7 cellular contexts compared by ENCODE assay signal in genomic region chr9:4793412-4794005, GRCh38. TPM values are rescaled to one million over a fixed set of nuclear protein-coding genes. Genes with fewer than 3 reads are reported as not detected.
DNase-seq lines count a peak whose midpoint lies in the region; ATAC-seq, FAIRE-seq and TF ChIP-seq lines count a peak whose summit lies in the region.

No MANE protein-coding gene starts in this region.

- H3K9ac ChIP-seq in OCI-LY1 (ENCODE audit: low read length) (peak overlapping the region; percentile 78), neuronal stem cell (ENCODE audit: low read depth, low read length, poor library complexity) (no peak overlapping the region)

- no peak overlapping the region for H3K18ac ChIP-seq in neuronal stem cell (ENCODE audit: low read length)

- TF ChIP-seq CTCF in OCI-LY1 (IDR thresholded peaks at IDR 0.05; ENCODE audit: low read length) (no peak), endothelial cell (IDR thresholded peaks at IDR 0.05; ENCODE audit: unreplicated experiment) (no peak)

- no peaks in the 10 kb centered on the region for H3K9me3 ChIP-seq in OCI-LY1 (ENCODE audit: low read length)
- H3K9me3 ChIP-seq in neuronal stem cell (replicated peaks in 1 of 2; ENCODE audit: control insufficient read depth in 2 of 2, insufficient read depth in 1 of 2, low read depth in 1 of 2, low read length in 2 of 2): no peaks in the 10 kb centered on the region

- peaks cover 1% of the 10 kb centered on the region for H3K27me3 Mint-ChIP-seq in endothelial cell (ENCODE audit: unreplicated experiment)

- peak overlapping the region; percentile 79 for H3K4me3 ChIP-seq in OCI-LY1 (ENCODE audit: low read depth, low read length, poor library complexity, severe bottlenecking)
- H3K4me3 ChIP-seq in neuronal stem cell (ENCODE audit: low read length in 2 of 2): peak overlapping the region; percentile 79 to 86

- H4K8ac ChIP-seq in neuronal stem cell (ENCODE audit: low read depth, low read length): no peak overlapping the region

- no peak overlapping the region for H2BK15ac ChIP-seq in neuronal stem cell (ENCODE audit: low read length)

- peak overlapping the region; percentile 31 for H3K27ac ChIP-seq in OCI-LY1 (ENCODE audit: low read depth, low read length, poor library complexity, severe bottlenecking)
- H3K27ac ChIP-seq in neuronal stem cell (replicated peaks; ENCODE audit: low read length): no peak overlapping the region

- ATAC-seq in GM21360 (IDR thresholded peaks at IDR 0.05; ENCODE audit: unreplicated experiment): no peak

- peaks cover 3% of the 10 kb centered on the region for H3K79me1 ChIP-seq in neuronal stem cell (ENCODE audit: low read depth, low read length)

- H3K4ac ChIP-seq in neuronal stem cell (ENCODE audit: low read length): no peak overlapping the region

- peaks cover 36% of the 10 kb centered on the region for H3K4me1 ChIP-seq in OCI-LY1 (ENCODE audit: insufficient read depth, low read length, severe bottlenecking)
- peaks cover 0 to 12% of the 10 kb centered on the region in 2 donors for H3K4me1 ChIP-seq in neuronal stem cell (ENCODE audit: control insufficient read depth in 2 of 2, insufficient read depth in 1 of 2, low read depth in 1 of 2, low read length in 2 of 2)

- peak overlapping the region; percentile 62 for H2AK5ac ChIP-seq in neuronal stem cell (ENCODE audit: low read depth, low read length)

- peak overlapping the region; percentile 93 for H3K4me3 Mint-ChIP-seq in endothelial cell (ENCODE audit: unreplicated experiment)

- no peak for TF ChIP-seq POLR2A in GM12892 (IDR thresholded peaks at IDR 0.05; ENCODE audit: low read depth, low read length)

- H4K91ac ChIP-seq in neuronal stem cell (ENCODE audit: low read depth, low read length, poor library complexity): no peak overlapping the region

- no peak overlapping the region for H2BK12ac ChIP-seq in neuronal stem cell (ENCODE audit: low read length)

- H3K23ac ChIP-seq in neuronal stem cell (ENCODE audit: low read depth, low read length, poor library complexity): peak overlapping the region; percentile 86

- H2AFZ ChIP-seq in OCI-LY1 (ENCODE audit: low read length) (no peak overlapping the region), neuronal stem cell (ENCODE audit: low read length) (peak overlapping the region; percentile 99)

- H2BK120ac ChIP-seq in neuronal stem cell (ENCODE audit: low read depth, low read length): no peak overlapping the region

- no peaks in the 10 kb centered on the region for H3K9me2 ChIP-seq in OCI-LY1 (ENCODE audit: low read depth, low read length)

- no peaks in the 10 kb centered on the region for H3K9me3 Mint-ChIP-seq in endothelial cell (ENCODE audit: unreplicated experiment)

- no peaks in the 10 kb centered on the region for H3K27me3 ChIP-seq in OCI-LY1 (ENCODE audit: insufficient read depth, low read length)
- no peaks in the 10 kb centered on the region for H3K27me3 ChIP-seq in neuronal stem cell (ENCODE audit: control insufficient read depth in 3 of 3, insufficient read depth in 3 of 3, low read depth in 1 of 3, low read length in 3 of 3)

- H3K14ac ChIP-seq in neuronal stem cell (ENCODE audit: low read length): no peak overlapping the region

- WGBS in neuronal stem cell (ENCODE audit: extremely low coverage in 2 of 2, insufficient read length in 2 of 2, insufficient replicate concordance in 1 of 2), 2 donors: no CpG with 5 or more reads among the region's 26 CpGs

- H3K36me3 ChIP-seq in OCI-LY1 (ENCODE audit: insufficient read depth, low read length) (peaks cover 6% of the 10 kb centered on the region; the same call in 1 of the 2 replicates), neuronal stem cell (replicated peaks in 1 of 2; ENCODE audit: control insufficient read depth in 2 of 2, insufficient read depth in 2 of 2, low read length in 2 of 2) (no peaks in the 10 kb centered on the region)

- FAIRE-seq in GM12892 (lab: Jason Lieb, UNC) (peak; percentile 42), urothelium cell line (lab: Jason Lieb, UNC) (no peak)

- no peaks in the 10 kb centered on the region for H3K36me3 Mint-ChIP-seq in endothelial cell (ENCODE audit: low read depth, unreplicated experiment)

- peak overlapping the region; percentile 94 for H3K4me2 ChIP-seq in OCI-LY1 (ENCODE audit: low read length)
- peak overlapping the region; percentile 76 for H3K4me2 ChIP-seq in neuronal stem cell (ENCODE audit: insufficient read depth, low read length, poor library complexity, severe bottlenecking)

- no peaks in the 10 kb centered on the region for H3F3A ChIP-seq in OCI-LY1 (ENCODE audit: insufficient read depth, low read length)

- peaks cover 18% of the 10 kb centered on the region for H3K4me1 Mint-ChIP-seq in endothelial cell (ENCODE audit: unreplicated experiment)

- DNase-seq in GM12892 (ENCODE audit: insufficient read length) (no peak), endothelial cell (ENCODE audit: low spot score) (no peak), neuronal stem cell (ENCODE audit: low spot score) (no peak), urothelium cell line (ENCODE audit: low spot score) (no peak)
- no peak for DNase-seq in activated CD4-positive, alpha-beta T cell treated with anti-CD3 and anti-CD28 coated beads, Interleukin-2, amount 50 U/mL, for 1 hour

- no peaks in the 10 kb centered on the region for H4K20me1 ChIP-seq in OCI-LY1 (ENCODE audit: insufficient read depth, low read length)

- peak overlapping the region; percentile 70 for H3K27ac Mint-ChIP-seq in endothelial cell (ENCODE audit: unreplicated experiment)

- H3K79me2 ChIP-seq in OCI-LY1 (ENCODE audit: insufficient read depth, low read length): peaks cover 53% of the 10 kb centered on the region

- peak overlapping the region; percentile 91 for H2BK5ac ChIP-seq in neuronal stem cell (ENCODE audit: low read length)

RNA-seq across cellular contexts. Expression of gene RCL1, which starts 0.8 kb away (rescaled TPM):
- polyA plus RNA-seq in GM12892 (2012; ENCODE audit: missing spikeins): 23.4 TPM
- 12.2 TPM for total RNA-seq in endothelial cell (ENCODE audit: unreplicated experiment)
- 14.8 TPM for polyA plus RNA-seq in neuronal stem cell (2013, experiment 1 of 2)
- 13.4 TPM for polyA plus RNA-seq in neuronal stem cell (2013, experiment 2 of 2)

RNA-seq across cellular contexts. Expression of gene AK3, which starts 52.5 kb away (rescaled TPM):
- 31.9 TPM for polyA plus RNA-seq in GM12892 (2012; ENCODE audit: missing spikeins)
- total RNA-seq in endothelial cell (ENCODE audit: unreplicated experiment): 29.2 TPM
- 27.3 TPM for polyA plus RNA-seq in neuronal stem cell (2013, experiment 1 of 2)
- polyA plus RNA-seq in neuronal stem cell (2013, experiment 2 of 2): 28.6 TPM
